10 cellular contexts compared by ENCODE assay signal in the genomic region with DNA sequence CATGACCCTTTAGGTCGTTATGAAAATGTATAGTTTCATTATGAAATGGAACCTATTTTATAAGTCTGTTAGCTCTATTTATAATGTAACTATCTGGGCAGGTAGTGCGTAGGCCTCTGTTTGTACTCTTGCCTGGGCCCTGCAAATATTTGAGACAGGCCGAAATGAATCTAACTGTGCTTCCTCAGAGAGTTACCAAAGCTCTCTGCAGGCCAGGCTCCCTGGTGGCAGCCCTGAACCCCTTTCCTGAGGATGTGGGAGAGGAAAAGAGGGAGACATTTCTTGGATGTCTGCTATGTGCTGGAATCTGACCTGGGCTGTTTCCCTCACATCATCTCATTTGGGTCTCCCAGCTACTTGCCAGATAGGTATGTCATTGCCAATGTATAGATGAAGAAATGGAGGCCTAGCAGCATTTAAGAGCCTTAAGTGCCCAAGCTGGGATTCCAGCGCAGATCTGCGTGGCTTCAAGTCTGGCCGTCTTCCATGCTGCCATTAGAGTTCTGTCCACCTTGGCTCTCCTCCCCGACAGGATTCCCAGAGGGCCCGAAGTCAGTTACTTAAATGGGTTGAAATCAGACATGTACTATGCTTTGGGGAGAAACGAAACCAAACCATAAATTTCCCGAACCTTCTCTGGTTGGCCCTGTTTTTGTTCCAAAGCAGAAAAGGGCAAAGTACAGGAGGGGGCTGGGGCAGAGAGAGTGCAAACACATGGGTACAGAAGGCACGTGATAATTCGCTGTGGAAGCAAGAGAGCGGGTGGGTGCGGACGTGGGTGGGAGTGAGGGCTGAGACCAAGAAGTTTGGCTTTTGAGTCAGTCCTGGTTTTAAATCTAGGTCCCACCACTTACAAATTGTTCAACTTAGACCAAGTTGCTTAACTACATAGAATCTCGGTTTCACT. TPM values are rescaled to one million over a fixed set of nuclear protein-coding genes. Genes with fewer than 3 reads are reported as not detected.
DNase-seq lines count a peak whose midpoint lies in the region; ATAC-seq, FAIRE-seq and TF ChIP-seq lines count a peak whose summit lies in the region.
"Had no signal": no experiment of that assay in that cellular context is flagged by ENCODE, and none has a peak within 500 bp of the region (broad histone marks: within the 10 kb centered on the region; RNA-seq: fewer than 3 reads in every experiment).

No MANE protein-coding gene starts in this region.

- H3K27me3 Mint-ChIP-seq in activated CD8-positive, alpha-beta T cell treated with anti-CD3 and anti-CD28 coated beads, Interleukin-2, amount 10 ng/mL, durations not matched to agents 7 days and 5 days (ENCODE audit: low read depth), result no peaks in the 10 kb centered on the region

- peaks cover 88% of the 10 kb centered on the region for H3K4me1 Mint-ChIP-seq in activated CD8-positive, alpha-beta T cell treated with anti-CD3 and anti-CD28 coated beads, Interleukin-2, amount 10 ng/mL, durations not matched to agents 7 days and 5 days (ENCODE audit: low read depth)

- H3K9me3 Mint-ChIP-seq in activated CD8-positive, alpha-beta T cell treated with anti-CD3 and anti-CD28 coated beads, Interleukin-2, amount 10 ng/mL, durations not matched to agents 7 days and 5 days (ENCODE audit: insufficient read depth), result no peaks in the 10 kb centered on the region

- peak; percentile 35 for ATAC-seq in activated CD8-positive, alpha-beta T cell treated with anti-CD3 and anti-CD28 coated beads, Interleukin-2, amount 10 ng/mL, durations not matched to agents 7 days and 5 days
- ATAC-seq in GM18868 (IDR thresholded peaks at IDR 0.05; ENCODE audit: unreplicated experiment), result no peak
- ATAC-seq in HG02981 (IDR thresholded peaks at IDR 0.05; ENCODE audit: unreplicated experiment), result no peak

- POLR2A ChIA-PET in activated CD8-positive, alpha-beta T cell treated with anti-CD3 and anti-CD28 coated beads, Interleukin-2, amount 10 ng/mL, durations not matched to agents 7 days and 5 days (lab: Charles Lee), result interaction anchor here (0.6 to 2.7 kb wide), 12 partner anchors 9 to 54 kb away, joined by 3 to 47 read pairs (median 4); a partner anchor contains a TSS

- peaks cover 32% of the 10 kb centered on the region for H3K36me3 Mint-ChIP-seq in activated CD8-positive, alpha-beta T cell treated with anti-CD3 and anti-CD28 coated beads, Interleukin-2, amount 10 ng/mL, durations not matched to agents 7 days and 5 days (ENCODE audit: low read depth)

- TF ChIP-seq POLR2A in GM12891 (IDR thresholded peaks at IDR 0.05; ENCODE audit: low read depth, low read length), result no peak

- H3K27ac Mint-ChIP-seq in activated CD8-positive, alpha-beta T cell treated with anti-CD3 and anti-CD28 coated beads, Interleukin-2, amount 10 ng/mL, durations not matched to agents 7 days and 5 days, result peak overlapping the region; percentile 95

- peak; percentile 87 for FAIRE-seq in GM12891 (lab: Jason Lieb, UNC)
- FAIRE-seq: bronchial epithelial cell, RCC 7860 had no signal

- peak overlapping the region; percentile 69 for H3K4me3 Mint-ChIP-seq in activated CD8-positive, alpha-beta T cell treated with anti-CD3 and anti-CD28 coated beads, Interleukin-2, amount 10 ng/mL, durations not matched to agents 7 days and 5 days

- CTCF ChIA-PET in activated CD8-positive, alpha-beta T cell treated with anti-CD3 and anti-CD28 coated beads, Interleukin-2, amount 10 ng/mL, durations not matched to agents 7 days and 5 days (lab: Charles Lee), result interaction anchor here (0.8 to 2.8 kb wide), 9 partner anchors 9 to 240 kb away, joined by 3 to 38 read pairs (median 6); a partner anchor contains a TSS

- DNase-seq in GM12891 (ENCODE audit: insufficient read length, low spot score) (no peak), germinal center (ENCODE audit: low spot score) (peak; percentile 21), NCI-H1048 (lab: John Stamatoyannopoulos, UW) (no peak), putamen (ENCODE audit: low spot score) (no peak)
- DNase-seq in activated CD8-positive, alpha-beta T cell treated with anti-CD3 and anti-CD28 coated beads, Interleukin-2, amount 10 ng/mL, durations not matched to agents 7 days and 5 days, result peak; percentile 67
- peak; percentile 76 to 80 for DNase-seq in stimulated activated CD8-positive, alpha-beta memory T cell treated with anti-CD3 and anti-CD28 coated beads, Interleukin-15, amount 100 ng/mL, for 48 hours (ENCODE audit: low read depth in 2 of 2)

TF ChIP-seq in GM12891, 5 proteins besides CTCF, POLR2A, EP300 and RAD21:
- TF ChIP-seq POLR2AphosphoS5 (IDR thresholded peaks at IDR 0.05; ENCODE audit: low read depth, low read length), result no peak

RNA-seq across cellular contexts. Expression of a gene that starts 33.0 kb away (rescaled TPM):
- 156 TPM for polyA plus RNA-seq in GM12891 (2012; ENCODE audit: low read depth, missing spikeins)
- 100 to 1,000 TPM; 171 to 173 TPM for total RNA-seq in activated CD8-positive, alpha-beta T cell treated with anti-CD3 and anti-CD28 coated beads, Interleukin-2, amount 10 ng/mL, durations not matched to agents 7 days and 5 days
- total RNA-seq: bronchial epithelial cell had no signal

RNA-seq across cellular contexts. Expression of a gene that starts 49.3 kb away (rescaled TPM):
- polyA plus RNA-seq in GM12891 (2012; ENCODE audit: low read depth, missing spikeins), result 90.6 TPM
- total RNA-seq in activated CD8-positive, alpha-beta T cell treated with anti-CD3 and anti-CD28 coated beads, Interleukin-2, amount 10 ng/mL, durations not matched to agents 7 days and 5 days, result 100 to 1,000 TPM; 104 to 110 TPM

Comparison
In these comparisons a context has a peak if more than half of its experiments do, and no peak if none do; other contexts are left out.
1. DNase-seq: peak in activated CD8-positive, alpha-beta T cell treated with anti-CD3 and anti-CD28 coated beads, Interleukin-2, amount 10 ng/mL, durations not matched to agents 7 days and 5 days (single experiment), germinal center (single experiment) and stimulated activated CD8-positive, alpha-beta memory T cell treated with anti-CD3 and anti-CD28 coated beads, Interleukin-15, amount 100 ng/mL, for 48 hours (2 of 2); none in GM12891 (single experiment), NCI-H1048 (single experiment) and putamen (single experiment).